1 cellular context compared by ENCODE assay signal in the genomic region with DNA sequence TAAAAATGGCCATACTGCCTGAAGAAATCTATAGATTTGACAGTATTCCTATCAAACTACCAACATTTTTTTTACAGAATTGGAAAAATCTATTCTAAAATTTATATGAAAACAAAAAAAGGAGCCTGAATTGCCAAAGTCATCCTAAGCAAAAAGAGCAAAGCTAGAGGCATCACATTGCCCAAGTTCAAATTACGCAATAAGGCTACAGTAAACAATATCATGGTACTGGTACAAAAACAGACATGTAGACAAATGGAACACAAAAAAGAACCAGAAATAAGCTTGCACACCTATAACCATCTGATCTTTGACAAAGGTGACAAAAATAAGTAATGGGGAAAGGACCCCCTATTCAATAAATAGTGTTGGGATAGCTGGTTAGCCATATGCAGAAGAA.
TF ChIP-seq lines count a peak whose summit lies in the region.

No MANE protein-coding gene starts in this region.

TF ChIP-seq in Ishikawa, 13 proteins besides CTCF, POLR2A, EP300 and RAD21 (continued from another document):
- TF ChIP-seq, protein P1, sequence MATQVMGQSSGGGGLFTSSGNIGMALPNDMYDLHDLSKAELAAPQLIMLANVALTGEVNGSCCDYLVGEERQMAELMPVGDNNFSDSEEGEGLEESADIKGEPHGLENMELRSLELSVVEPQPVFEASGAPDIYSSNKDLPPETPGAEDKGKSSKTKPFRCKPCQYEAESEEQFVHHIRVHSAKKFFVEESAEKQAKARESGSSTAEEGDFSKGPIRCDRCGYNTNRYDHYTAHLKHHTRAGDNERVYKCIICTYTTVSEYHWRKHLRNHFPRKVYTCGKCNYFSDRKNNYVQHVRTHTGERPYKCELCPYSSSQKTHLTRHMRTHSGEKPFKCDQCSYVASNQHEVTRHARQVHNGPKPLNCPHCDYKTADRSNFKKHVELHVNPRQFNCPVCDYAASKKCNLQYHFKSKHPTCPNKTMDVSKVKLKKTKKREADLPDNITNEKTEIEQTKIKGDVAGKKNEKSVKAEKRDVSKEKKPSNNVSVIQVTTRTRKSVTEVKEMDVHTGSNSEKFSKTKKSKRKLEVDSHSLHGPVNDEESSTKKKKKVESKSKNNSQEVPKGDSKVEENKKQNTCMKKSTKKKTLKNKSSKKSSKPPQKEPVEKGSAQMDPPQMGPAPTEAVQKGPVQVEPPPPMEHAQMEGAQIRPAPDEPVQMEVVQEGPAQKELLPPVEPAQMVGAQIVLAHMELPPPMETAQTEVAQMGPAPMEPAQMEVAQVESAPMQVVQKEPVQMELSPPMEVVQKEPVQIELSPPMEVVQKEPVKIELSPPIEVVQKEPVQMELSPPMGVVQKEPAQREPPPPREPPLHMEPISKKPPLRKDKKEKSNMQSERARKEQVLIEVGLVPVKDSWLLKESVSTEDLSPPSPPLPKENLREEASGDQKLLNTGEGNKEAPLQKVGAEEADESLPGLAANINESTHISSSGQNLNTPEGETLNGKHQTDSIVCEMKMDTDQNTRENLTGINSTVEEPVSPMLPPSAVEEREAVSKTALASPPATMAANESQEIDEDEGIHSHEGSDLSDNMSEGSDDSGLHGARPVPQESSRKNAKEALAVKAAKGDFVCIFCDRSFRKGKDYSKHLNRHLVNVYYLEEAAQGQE (IDR thresholded peaks at IDR 0.05; ENCODE audit: low read depth), result no peak
- TF ChIP-seq, protein P2, sequence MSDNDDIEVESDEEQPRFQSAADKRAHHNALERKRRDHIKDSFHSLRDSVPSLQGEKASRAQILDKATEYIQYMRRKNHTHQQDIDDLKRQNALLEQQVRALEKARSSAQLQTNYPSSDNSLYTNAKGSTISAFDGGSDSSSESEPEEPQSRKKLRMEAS (IDR thresholded peaks at IDR 0.05), result no peak
- TF ChIP-seq TAF1 (IDR thresholded peaks at IDR 0.05; ENCODE audit: low read depth) (no peak), NFIC (IDR thresholded peaks at IDR 0.05) (no peak), CEBPB (IDR thresholded peaks at IDR 0.05) (peak; percentile 36; the same call in 1 of the 2 replicates)
